In genomic region chr18:77103991-77104521, GRCh38 we compare ENCODE assay signal across 9 cellular contexts. TPM values are rescaled to one million over a fixed set of nuclear protein-coding genes. Genes with fewer than 3 reads are reported as not detected.
DNase-seq lines count a peak whose midpoint lies in the region; ATAC-seq and TF ChIP-seq lines count a peak whose summit lies in the region.
"Had no signal": no experiment of that assay in that cellular context is flagged by ENCODE, and none has a peak within 500 bp of the region (broad histone marks: within the 10 kb centered on the region; RNA-seq: fewer than 3 reads in every experiment).

No MANE protein-coding gene starts in this region.

- H3K27me3 Mint-ChIP-seq in HFFc6 (ENCODE audit: insufficient read depth), result no peaks in the 10 kb centered on the region; the same call in 1 of the 2 replicates
- H3K27me3 Mint-ChIP-seq in activated CD8-positive, alpha-beta T cell treated with anti-CD3 and anti-CD28 coated beads, Interleukin-2, amount 10 ng/mL, durations not matched to agents 7 days and 5 days (ENCODE audit: low read depth), result no peaks in the 10 kb centered on the region

- no peaks in the 10 kb centered on the region for H3K36me3 ChIP-seq in sigmoid colon

- H3K27ac ChIP-seq in sigmoid colon, result peak overlapping the region; percentile 24 to 84 (median 65)

- DNase-seq in HFFc6 (no peak), Right ventricle myocardium superior (peak; percentile 42), sigmoid colon (no peak), NCI-H226 (no peak)
- no peak for DNase-seq in activated CD8-positive, alpha-beta T cell treated with anti-CD3 and anti-CD28 coated beads, Interleukin-2, amount 10 ng/mL, durations not matched to agents 7 days and 5 days
- no peak for DNase-seq in activated CD4-positive, alpha-beta T cell treated with anti-CD3 and anti-CD28 coated beads for 48 hours

- H3K9me3 ChIP-seq in sigmoid colon, result no peaks in the 10 kb centered on the region

- H3K27me3 ChIP-seq in sigmoid colon, result no peaks in the 10 kb centered on the region

- CTCF ChIA-PET in activated CD8-positive, alpha-beta T cell treated with anti-CD3 and anti-CD28 coated beads, Interleukin-2, amount 10 ng/mL, durations not matched to agents 7 days and 5 days (lab: Charles Lee), result interaction anchor here (1.0 to 2.0 kb wide), 3 partner anchors 13 to 20 kb away, joined by 3 to 6 read pairs (median 3); no protein-coding TSS in a partner anchor

- WGBS in sigmoid colon, 2 donors, result 75 to 88% methylated on average over 11 of the region's 11 CpGs

- no peak for ATAC-seq in activated CD8-positive, alpha-beta T cell treated with anti-CD3 and anti-CD28 coated beads, Interleukin-2, amount 10 ng/mL, durations not matched to agents 7 days and 5 days
- ATAC-seq in Right ventricle myocardium superior (ENCODE audit: poor library complexity) (peak; percentile 12), HG03439 (IDR thresholded peaks at IDR 0.05; ENCODE audit: unreplicated experiment) (no peak), GM21723 (IDR thresholded peaks at IDR 0.05; ENCODE audit: unreplicated experiment) (no peak)
- ATAC-seq: esophagus mucosa had no signal

- no peak overlapping the region for H3K4me3 ChIP-seq in sigmoid colon

- H3K4me1 ChIP-seq in sigmoid colon, result peaks cover 0 to 53% (median 47%) of the 10 kb centered on the region in 4 donors

- no peaks in the 10 kb centered on the region for H3K9me3 Mint-ChIP-seq in HFFc6
- H3K9me3 Mint-ChIP-seq in activated CD8-positive, alpha-beta T cell treated with anti-CD3 and anti-CD28 coated beads, Interleukin-2, amount 10 ng/mL, durations not matched to agents 7 days and 5 days (ENCODE audit: insufficient read depth), result peaks cover 13% of the 10 kb centered on the region

- intact Hi-C loops in Right ventricle myocardium superior (cut with DNase I), result no loop called here
- intact Hi-C loops in sigmoid colon (cut with DNase I), result no loop called here

- no peak for TF ChIP-seq EP300 in sigmoid colon (IDR thresholded peaks at IDR 0.05)

- POLR2A ChIA-PET in activated CD8-positive, alpha-beta T cell treated with anti-CD3 and anti-CD28 coated beads, Interleukin-2, amount 10 ng/mL, durations not matched to agents 7 days and 5 days (lab: Charles Lee), result interaction anchor here (0.6 to 6.2 kb wide), 6 partner anchors 8 to 50 kb away, joined by 3 to 58 read pairs (median 3); partner anchors contain the start of gene MBP

- H3K4me1 Mint-ChIP-seq in HFFc6 (ENCODE audit: low read depth), result peaks cover 83% of the 10 kb centered on the region
- peaks cover 94% of the 10 kb centered on the region for H3K4me1 Mint-ChIP-seq in activated CD8-positive, alpha-beta T cell treated with anti-CD3 and anti-CD28 coated beads, Interleukin-2, amount 10 ng/mL, durations not matched to agents 7 days and 5 days (ENCODE audit: low read depth)

- no peak for TF ChIP-seq POLR2A in sigmoid colon (IDR thresholded peaks at IDR 0.05)

- H3K4me3 Mint-ChIP-seq in HFFc6, result peak overlapping the region; percentile 87
- no peak overlapping the region for H3K4me3 Mint-ChIP-seq in activated CD8-positive, alpha-beta T cell treated with anti-CD3 and anti-CD28 coated beads, Interleukin-2, amount 10 ng/mL, durations not matched to agents 7 days and 5 days

- H3K27ac Mint-ChIP-seq in HFFc6, result peak overlapping the region; percentile 98
- H3K27ac Mint-ChIP-seq in activated CD8-positive, alpha-beta T cell treated with anti-CD3 and anti-CD28 coated beads, Interleukin-2, amount 10 ng/mL, durations not matched to agents 7 days and 5 days, result peak overlapping the region; percentile 96

- TF ChIP-seq CTCF in HFFc6 (IDR thresholded peaks at IDR 0.05) (no peak), sigmoid colon (IDR thresholded peaks at IDR 0.05) (no peak)

- peaks cover 8% of the 10 kb centered on the region for H3K36me3 Mint-ChIP-seq in HFFc6 (ENCODE audit: low read depth)
- H3K36me3 Mint-ChIP-seq in activated CD8-positive, alpha-beta T cell treated with anti-CD3 and anti-CD28 coated beads, Interleukin-2, amount 10 ng/mL, durations not matched to agents 7 days and 5 days (ENCODE audit: low read depth), result peaks cover 83% of the 10 kb centered on the region

RNA-seq across cellular contexts. Expression of gene MBP, which starts 28.5 kb away (rescaled TPM):
- under 1 TPM in 5 of 6 experiments, not detected in 1; 0.05 to 0.23 (median 0.12) TPM for total RNA-seq in HFFc6 (2021; fragmentation: NEBNext Ultra II Directional; extraction: Animal tissue kit (Norgen Biotek cat#: 25700))
- 10 to 100 TPM; 86.5 to 87.0 TPM for total RNA-seq in activated CD8-positive, alpha-beta T cell treated with anti-CD3 and anti-CD28 coated beads, Interleukin-2, amount 10 ng/mL, durations not matched to agents 7 days and 5 days
- 29.9 TPM for total RNA-seq in Right ventricle myocardium superior
- 10 to 100 TPM; 24.0 to 30.7 (median 27.4) TPM for total RNA-seq in sigmoid colon
- polyA plus RNA-seq in sigmoid colon, result 10 to 100 TPM; 18.3 to 22.2 (median 20.6) TPM

Comparison
In these comparisons a context has a peak if more than half of its experiments do, and no peak if none do; other contexts are left out.
1. RNA of gene MBP, which starts 28.5 kb away (total RNA-seq): 86.5 to 87.0 TPM in activated CD8-positive, alpha-beta T cell treated with anti-CD3 and anti-CD28 coated beads, Interleukin-2, amount 10 ng/mL, durations not matched to agents 7 days and 5 days, 24.0 to 30.7 TPM in sigmoid colon and 29.9 TPM in Right ventricle myocardium superior (single experiment); 0.05 to 0.23 TPM in HFFc6; every median in the first group is over 10 times any median in the second.